ENCODE assay signal across 1 cellular context in genomic region chr1:183138301-183138700, GRCh38.
TF ChIP-seq lines count a peak whose summit lies in the region.

No MANE protein-coding gene starts in this region.

TF ChIP-seq in GM23338, 12 proteins besides CTCF, POLR2A, EP300 and RAD21 (continued from another document):
- TF ChIP-seq ZNF462 (CRISPR knock-in tag; IDR thresholded peaks at IDR 0.05) (no peak), ZNF114 (CRISPR knock-in tag; IDR thresholded peaks at IDR 0.05) (no peak), JUNB (IDR thresholded peaks at IDR 0.05; ENCODE audit: unreplicated experiment) (no peak), ETS1 (IDR thresholded peaks at IDR 0.05) (no peak), NANOG (IDR thresholded peaks at IDR 0.05; ENCODE audit: borderline replicate concordance) (no peak), STAT1 (IDR thresholded peaks at IDR 0.05; ENCODE audit: unreplicated experiment) (no peak), REST (IDR thresholded peaks at IDR 0.05; ENCODE audit: unreplicated experiment) (no peak), EZH2phosphoT487 (IDR thresholded peaks at IDR 0.05; ENCODE audit: unreplicated experiment) (no peak), ZNF331 (CRISPR knock-in tag; IDR thresholded peaks at IDR 0.05; ENCODE audit: low read depth) (no peak), CREB1 (CRISPR knock-in tag; IDR thresholded peaks at IDR 0.05; ENCODE audit: low read depth) (no peak)
